ENCODE assay signal across 9 cellular contexts in genomic region chr19:3361384-3362216, GRCh38. TPM values are rescaled to one million over a fixed set of nuclear protein-coding genes. Genes with fewer than 3 reads are reported as not detected.
DNase-seq lines count a peak whose midpoint lies in the region; ATAC-seq and TF ChIP-seq lines count a peak whose summit lies in the region.
"Had no signal": no experiment of that assay in that cellular context is flagged by ENCODE, and none has a peak within 500 bp of the region (broad histone marks: within the 10 kb centered on the region; RNA-seq: fewer than 3 reads in every experiment).

No MANE protein-coding gene starts in this region.

- H3K27me3 ChIP-seq in left ventricle myocardium inferior (ENCODE audit: low read depth) (no peaks in the 10 kb centered on the region), smooth muscle cell (ENCODE audit: low read depth) (peaks cover 50% of the 10 kb centered on the region)

- H3F3A ChIP-seq in smooth muscle cell (ENCODE audit: low read depth), result peaks cover 17% of the 10 kb centered on the region

- peak overlapping the region; percentile 75 for H3K27ac Mint-ChIP-seq in activated T-helper 1 cell treated with anti-CD3 and anti-CD28 coated beads, Interleukin-12 subunit alpha, Interleukin-12 subunit beta, Interleukin-2, Interleukin-4 antibody, amounts not matched to agents 30 ng/mL and 10 ng/mL and 1 ng/mL, durations not matched to agents 14 hours and 24 hours and 36 hours

- H2AFZ ChIP-seq in smooth muscle cell (ENCODE audit: low read depth), result no peak overlapping the region

- H3K4me3 Mint-ChIP-seq in activated T-helper 1 cell treated with anti-CD3 and anti-CD28 coated beads, Interleukin-12 subunit alpha, Interleukin-12 subunit beta, Interleukin-2, Interleukin-4 antibody, amounts not matched to agents 30 ng/mL and 10 ng/mL and 1 ng/mL, durations not matched to agents 14 hours and 24 hours and 36 hours, result peak overlapping the region; percentile 87

- no peak for ATAC-seq in GM21619 (IDR thresholded peaks at IDR 0.05; ENCODE audit: unreplicated experiment)
- ATAC-seq in GM21528 (IDR thresholded peaks at IDR 0.05; ENCODE audit: low FRiP score, unreplicated experiment), result no peak

- H3K27ac ChIP-seq in left ventricle myocardium inferior (replicated peaks) (peak overlapping the region; percentile 99), smooth muscle cell (ENCODE audit: low read depth) (no peak overlapping the region)

- TF ChIP-seq CTCF in GM12864 (IDR thresholded peaks at IDR 0.05; ENCODE audit: low read depth, low read length, missing control alignments) (no peak), left ventricle myocardium inferior (IDR thresholded peaks at IDR 0.05; ENCODE audit: borderline replicate concordance) (no peak), smooth muscle cell (IDR thresholded peaks at IDR 0.05; ENCODE audit: borderline replicate concordance, insufficient read depth, poor library complexity, severe bottlenecking) (no peak)

- H3K4me3 ChIP-seq in GM12864 (ENCODE audit: low read depth, low read length), result peak overlapping the region; percentile 56
- H3K4me3 ChIP-seq in left ventricle myocardium inferior, result peak overlapping the region; percentile 97
- H3K4me3 ChIP-seq in smooth muscle cell, result peak overlapping the region; percentile 58

- no peaks in the 10 kb centered on the region for H3K9me3 ChIP-seq in left ventricle myocardium inferior (replicated peaks)
- H3K9me3 ChIP-seq in smooth muscle cell (replicated peaks; ENCODE audit: low read depth), result no peaks in the 10 kb centered on the region

- H3K9me3 Mint-ChIP-seq in activated T-helper 1 cell treated with anti-CD3 and anti-CD28 coated beads, Interleukin-12 subunit alpha, Interleukin-12 subunit beta, Interleukin-2, Interleukin-4 antibody, amounts not matched to agents 30 ng/mL and 10 ng/mL and 1 ng/mL, durations not matched to agents 14 hours and 24 hours and 36 hours, result no peaks in the 10 kb centered on the region

- H3K4me2 ChIP-seq in smooth muscle cell, result peak overlapping the region; percentile 90

- H3K36me3 Mint-ChIP-seq in activated T-helper 1 cell treated with anti-CD3 and anti-CD28 coated beads, Interleukin-12 subunit alpha, Interleukin-12 subunit beta, Interleukin-2, Interleukin-4 antibody, amounts not matched to agents 30 ng/mL and 10 ng/mL and 1 ng/mL, durations not matched to agents 14 hours and 24 hours and 36 hours (ENCODE audit: low read depth), result no peaks in the 10 kb centered on the region

- DNase-seq in GM12864 (ENCODE audit: low read depth) (no peak), left ventricle myocardium inferior (no peak), smooth muscle cell (lab: John Stamatoyannopoulos, UW; ENCODE audit: unreplicated experiment) (no peak), NCI-H345 treated with DMSO at 0.1 percent for 48 hours (lab: John Stamatoyannopoulos, UW; ENCODE audit: unreplicated experiment) (no peak), islet precursor cell (no peak)
- no peak for DNase-seq in activated T-helper 1 cell treated with anti-CD3 and anti-CD28 coated beads, Interleukin-12 subunit alpha, Interleukin-12 subunit beta, Interleukin-2, Interleukin-4 antibody, amounts not matched to agents 30 ng/mL and 10 ng/mL and 1 ng/mL, durations not matched to agents 14 hours and 24 hours and 36 hours (ENCODE audit: low spot score)
- DNase-seq: NCI-H345 had no signal

- peaks cover 32% of the 10 kb centered on the region for H3K4me1 Mint-ChIP-seq in activated T-helper 1 cell treated with anti-CD3 and anti-CD28 coated beads, Interleukin-12 subunit alpha, Interleukin-12 subunit beta, Interleukin-2, Interleukin-4 antibody, amounts not matched to agents 30 ng/mL and 10 ng/mL and 1 ng/mL, durations not matched to agents 14 hours and 24 hours and 36 hours (ENCODE audit: low read depth)

- H3K4me1 ChIP-seq in left ventricle myocardium inferior (peaks cover 73% of the 10 kb centered on the region), smooth muscle cell (ENCODE audit: low read depth) (peaks cover 12% of the 10 kb centered on the region)

- no peak overlapping the region for H3K9ac ChIP-seq in smooth muscle cell (ENCODE audit: low read depth)

- peaks cover 46% of the 10 kb centered on the region for H3K27me3 Mint-ChIP-seq in activated T-helper 1 cell treated with anti-CD3 and anti-CD28 coated beads, Interleukin-12 subunit alpha, Interleukin-12 subunit beta, Interleukin-2, Interleukin-4 antibody, amounts not matched to agents 30 ng/mL and 10 ng/mL and 1 ng/mL, durations not matched to agents 14 hours and 24 hours and 36 hours (ENCODE audit: insufficient read depth)

- peaks cover 39% of the 10 kb centered on the region for H4K20me1 ChIP-seq in smooth muscle cell (ENCODE audit: low read depth)

- 28% methylated on average over 25 of the region's 27 CpGs for WGBS in smooth muscle cell (ENCODE audit: low lambda C conversion rate)

- H3K36me3 ChIP-seq in left ventricle myocardium inferior, result no peaks in the 10 kb centered on the region
- no peaks in the 10 kb centered on the region for H3K36me3 ChIP-seq in smooth muscle cell (ENCODE audit: low read depth)

- intact Hi-C loops in activated T-helper 1 cell treated with anti-CD3 and anti-CD28 coated beads, Interleukin-12 subunit alpha, Interleukin-12 subunit beta, Interleukin-2, Interleukin-4 antibody, amounts not matched to agents 30 ng/mL and 10 ng/mL and 1 ng/mL, durations not matched to agents 14 hours and 24 hours and 36 hours (cut with micrococcal nuclease), result loop anchor here (2.0 kb wide), 1 partner anchor 73 kb away; no protein-coding TSS in a partner anchor
- intact Hi-C loops in left ventricle myocardium inferior (cut with micrococcal nuclease), result loop anchor here (10.0 kb wide), 1 partner anchor 63 kb away; no protein-coding TSS in a partner anchor

- no peaks in the 10 kb centered on the region for H3K79me2 ChIP-seq in smooth muscle cell (ENCODE audit: low read depth)

RNA-seq across cellular contexts. Expression of gene NFIC, which starts 4.8 kb away (rescaled TPM):
- 16.8 and 18.7 TPM in 2 replicates for total RNA-seq in activated T-helper 1 cell treated with anti-CD3 and anti-CD28 coated beads, Interleukin-12 subunit alpha, Interleukin-12 subunit beta, Interleukin-2, Interleukin-4 antibody, amounts not matched to agents 30 ng/mL and 10 ng/mL and 1 ng/mL, durations not matched to agents 14 hours and 24 hours and 36 hours
- 145 TPM for total RNA-seq in left ventricle myocardium inferior
- 7.9 and 8.6 TPM in 2 replicates for total RNA-seq in smooth muscle cell
- polyA plus RNA-seq in smooth muscle cell, result 33.2 and 36.2 TPM in 2 replicates
